In the genomic region with DNA sequence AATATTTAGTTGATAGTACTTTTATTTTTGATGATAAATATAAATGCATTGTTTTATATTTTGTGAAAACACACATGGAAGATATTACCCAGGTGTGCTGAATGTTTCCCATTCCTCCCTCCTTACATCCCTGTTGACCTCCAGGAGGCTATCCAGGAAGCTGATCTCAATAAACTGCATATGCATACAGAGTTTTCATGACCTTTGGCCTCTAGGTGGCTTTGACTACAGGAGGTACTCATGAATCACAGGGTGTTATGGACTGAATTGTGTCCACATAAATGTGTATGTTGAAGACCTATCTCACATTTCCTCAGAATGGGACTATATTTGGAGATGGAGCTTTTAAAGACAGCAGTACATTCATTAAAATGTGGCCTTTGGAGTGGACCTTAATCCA, we compare ENCODE assay signal across 29 cellular contexts.
"Had no signal": no experiment of that assay in that cellular context is flagged by ENCODE, and none has a peak within 500 bp of the region (broad histone marks: within the 10 kb centered on the region; RNA-seq: fewer than 3 reads in every experiment).

No MANE protein-coding gene starts in this region.

- ATAC-seq: left cardiac atrium; left lung; lower lobe of right lung; naive thymus-derived CD4-positive, alpha-beta T cell; natural killer cell treated with Interleukin-12 subunit alpha and Interleukin-12 subunit beta and Interleukin-15 and Interleukin-18, amount 100 ng/mL, for 72 hours; pancreas; right cardiac atrium; sciatic nerve; stimulated activated naive B cell treated with anti-CD40 and anti-IgM and Interleukin-4, amounts not matched to agents 10 μg/mL and 1 μg/mL and 100 μg/mL, for 72 hours; stimulated activated naive CD8-positive, alpha-beta T cell treated with anti-CD3 and anti-CD28 coated beads, Interleukin-15, Interleukin-2, amounts not matched to agents 100 U/mL and 50 U/mL, for 24 hours had no signal

- H3K4me3 ChIP-seq: hepatocyte, left lung, lower lobe of right lung, pancreas, prostate gland, skin epidermis, stomach, testis, thyroid gland, transverse colon, upper lobe of left lung, vagina had no signal

- DNase-seq: kidney glomerular epithelial cell; left cardiac atrium; left lung; lower lobe of right lung; mammary epithelial cell; mesenchymal stem cell; naive thymus-derived CD4-positive, alpha-beta T cell; nucleus accumbens; pancreas; posterior cingulate gyrus; retina; right cardiac atrium; stimulated activated CD4-positive, alpha-beta T cell treated with anti-CD3 and anti-CD28 coated beads, Interleukin-12 subunit alpha, Interleukin-12 subunit beta, amount 100 ng/mL, for 4 hours; stimulated activated CD4-positive, alpha-beta T cell treated with anti-CD3 and anti-CD28 coated beads, Interleukin-15, amount 100 ng/mL, for 24 hours; stimulated activated CD4-positive, alpha-beta T cell treated with anti-CD3 and anti-CD28 coated beads, Interleukin-2, amount 100 ng/mL, for 24 hours; stimulated activated CD4-positive, alpha-beta T cell treated with anti-CD3 and anti-CD28 coated beads, Interleukin-4, amount 100 ng/mL, for 1 hour; stimulated activated naive B cell treated with anti-CD40 and anti-IgM and Interleukin-4, amounts not matched to agents 10 μg/mL and 1 μg/mL and 100 μg/mL, for 72 hours; stimulated activated naive CD8-positive, alpha-beta T cell treated with anti-CD3 and anti-CD28 coated beads, Interleukin-15, Interleukin-2, amounts not matched to agents 100 U/mL and 50 U/mL, for 24 hours; stomach; testis; thyroid gland; transverse colon; upper lobe of left lung had no signal

- H3K4me1 ChIP-seq: left lung, lower lobe of right lung, pancreas, prostate gland, stomach, testis, thyroid gland, transverse colon, upper lobe of left lung, vagina had no signal

- H3K9me3 ChIP-seq: lower lobe of right lung, pancreas, prostate gland, testis, thyroid gland, transverse colon, upper lobe of left lung, vagina had no signal

- H2AFZ ChIP-seq: hepatocyte had no signal

- H3K36me3 ChIP-seq: left lung, lower lobe of right lung, pancreas, prostate gland, stomach, thyroid gland, transverse colon, upper lobe of left lung, vagina had no signal

- H3K27me3 ChIP-seq: hepatocyte, left lung, pancreas, stomach, testis, thyroid gland, transverse colon, upper lobe of left lung, vagina had no signal

- H3K79me2 ChIP-seq: hepatocyte had no signal

- H3K4me2 ChIP-seq: hepatocyte had no signal

- H3K27ac ChIP-seq: hepatocyte, left lung, lower lobe of right lung, pancreas, prostate gland, skin epidermis, stomach, testis, thyroid gland, transverse colon, upper lobe of left lung, vagina had no signal
